In the genomic region with DNA sequence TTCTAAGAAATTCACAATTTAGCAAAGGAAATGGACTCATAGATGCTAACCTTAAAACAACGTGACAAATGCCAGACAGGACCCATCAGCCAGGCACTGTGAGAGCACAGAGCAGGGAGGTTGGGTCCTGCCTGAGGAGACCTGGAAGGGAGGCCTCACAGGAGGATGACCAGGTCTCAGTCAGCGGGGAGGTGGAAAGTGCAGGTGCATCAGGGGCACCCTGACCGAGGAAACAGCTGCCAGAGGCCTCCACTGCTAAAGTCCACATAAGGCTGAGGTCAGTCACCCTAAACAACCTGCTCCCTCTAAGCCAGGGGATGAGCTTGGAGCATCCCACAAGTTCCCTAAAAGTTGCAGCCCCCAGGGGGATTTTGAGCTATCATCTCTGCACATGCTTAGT, we compare ENCODE assay signal across 30 cellular contexts.
"Had no signal": no experiment of that assay in that cellular context is flagged by ENCODE, and none has a peak within 500 bp of the region (broad histone marks: within the 10 kb centered on the region; RNA-seq: fewer than 3 reads in every experiment).

No MANE protein-coding gene starts in this region.

- H3K4me1 ChIP-seq: adrenal gland had no signal

- H3K4me3 ChIP-seq: adrenal gland, Peyer's patch, SJSA1 had no signal

- H3K27ac Mint-ChIP-seq: activated CD4-positive, alpha-beta memory T cell treated with anti-CD3 and anti-CD28 coated beads for 36 hours; activated CD4-positive, alpha-beta T cell treated with anti-CD3 and anti-CD28 coated beads for 36 hours; activated CD4-positive, alpha-beta T cell treated with anti-CD3 and anti-CD28 coated beads, Interleukin-2, amount 10 ng/mL, durations not matched to agents 7 days and 5 days; activated naive CD4-positive, alpha-beta T cell treated with anti-CD3 and anti-CD28 coated beads for 36 hours; activated T-cell treated with anti-CD3 and anti-CD28 coated beads, Interleukin-2, amount 50 U/mL, for 72 hours; brain; T-helper 1 cell treated with Interleukin-12 subunit alpha and Interleukin-12 subunit beta and Interleukin-4 antibody, amounts not matched to agents 30 μg/mL and 1 μg/mL, for 36 hours; T-helper 2 cell treated with Interferon-gamma antibody and Interleukin-4, amounts not matched to agents 5 μg/mL and 100 μg/mL, for 36 hours had no signal

- H3K27ac ChIP-seq: adrenal gland, KMS-11, Peyer's patch, SJSA1 had no signal

- H3K27me3 Mint-ChIP-seq: brain had no signal

- H3K4me3 Mint-ChIP-seq: activated CD4-positive, alpha-beta memory T cell treated with anti-CD3 and anti-CD28 coated beads for 36 hours; activated CD4-positive, alpha-beta T cell treated with anti-CD3 and anti-CD28 coated beads for 36 hours; activated CD4-positive, alpha-beta T cell treated with anti-CD3 and anti-CD28 coated beads, Interleukin-2, amount 10 ng/mL, durations not matched to agents 7 days and 5 days; activated naive CD4-positive, alpha-beta T cell treated with anti-CD3 and anti-CD28 coated beads for 36 hours; activated T-cell treated with anti-CD3 and anti-CD28 coated beads, Interleukin-2, amount 50 U/mL, for 72 hours; brain; T-helper 1 cell treated with Interleukin-12 subunit alpha and Interleukin-12 subunit beta and Interleukin-4 antibody, amounts not matched to agents 30 μg/mL and 1 μg/mL, for 36 hours; T-helper 2 cell treated with Interferon-gamma antibody and Interleukin-4, amounts not matched to agents 5 μg/mL and 100 μg/mL, for 36 hours had no signal

- H3K27me3 ChIP-seq: adrenal gland, Peyer's patch, SJSA1 had no signal

- H3K9me3 ChIP-seq: adrenal gland, Peyer's patch, SK-N-SH had no signal

- ATAC-seq: activated CD4-positive, CD25-positive, alpha-beta regulatory T cell treated with anti-CD3 and anti-CD28 coated beads, Interleukin-2, amount 50 U/mL, for 24 hours; PC-3 had no signal

- H3K9me3 Mint-ChIP-seq: activated CD4-positive, alpha-beta memory T cell treated with anti-CD3 and anti-CD28 coated beads for 36 hours; activated CD4-positive, alpha-beta T cell treated with anti-CD3 and anti-CD28 coated beads, Interleukin-2, amount 10 ng/mL, durations not matched to agents 7 days and 5 days; activated naive CD4-positive, alpha-beta T cell treated with anti-CD3 and anti-CD28 coated beads for 36 hours; activated naive CD4-positive, alpha-beta T cell treated with anti-CD3 and anti-CD28 coated beads, Interleukin-2, amount 50 U/mL, for 72 hours; activated T-cell treated with anti-CD3 and anti-CD28 coated beads, Interleukin-2, amount 50 U/mL, for 72 hours; brain; T-helper 1 cell treated with Interleukin-12 subunit alpha and Interleukin-12 subunit beta and Interleukin-4 antibody, amounts not matched to agents 30 μg/mL and 1 μg/mL, for 36 hours; T-helper 2 cell treated with Interferon-gamma antibody and Interleukin-4, amounts not matched to agents 5 μg/mL and 100 μg/mL, for 36 hours had no signal

- H3K4me1 Mint-ChIP-seq: activated CD4-positive, alpha-beta T cell treated with anti-CD3 and anti-CD28 coated beads for 36 hours had no signal

- DNase-seq: activated CD4-positive, alpha-beta memory T cell treated with anti-CD3 and anti-CD28 coated beads for 36 hours; activated CD4-positive, alpha-beta T cell treated with anti-CD3 and anti-CD28 coated beads for 36 hours; activated CD4-positive, alpha-beta T cell treated with anti-CD3 and anti-CD28 coated beads, Interleukin-2, amount 10 ng/mL, durations not matched to agents 7 days and 5 days; activated gamma-delta T cell treated with Interleukin-2 at 50 U/mL for 16 hours; activated naive CD4-positive, alpha-beta T cell treated with anti-CD3 and anti-CD28 coated beads for 36 hours; activated T-cell treated with anti-CD3 and anti-CD28 coated beads, Interleukin-2, amount 50 U/mL, for 1 hour; activated T-cell treated with anti-CD3 and anti-CD28 coated beads, Interleukin-2, amount 50 U/mL, for 72 hours; adrenal gland; caudate nucleus; MM.1S; MV-4-11; NCI-H1092; NCI-H1436 treated with DMSO at 0.1 percent for 48 hours; NCI-H1694 treated with DMSO at 0.1 percent for 48 hours; NCI-H2029; NCI-H345; NCI-H524 treated with DMSO at 0.1 percent for 48 hours; NK-92 treated with Interleukin-12 subunit alpha and Interleukin-12 subunit beta, amount 100 ng/mL, for 24 hours; PC-3; Peyer's patch; RPMI8226; SHP77 treated with DMSO at 0.1 percent for 48 hours; SK-N-SH had no signal

- H3K36me3 Mint-ChIP-seq: activated CD4-positive, alpha-beta memory T cell treated with anti-CD3 and anti-CD28 coated beads for 36 hours; activated naive CD4-positive, alpha-beta T cell treated with anti-CD3 and anti-CD28 coated beads, Interleukin-2, amount 50 U/mL, for 72 hours; brain had no signal
